Comparison of ENCODE assay signal across 1 cellular context in the genomic region with DNA sequence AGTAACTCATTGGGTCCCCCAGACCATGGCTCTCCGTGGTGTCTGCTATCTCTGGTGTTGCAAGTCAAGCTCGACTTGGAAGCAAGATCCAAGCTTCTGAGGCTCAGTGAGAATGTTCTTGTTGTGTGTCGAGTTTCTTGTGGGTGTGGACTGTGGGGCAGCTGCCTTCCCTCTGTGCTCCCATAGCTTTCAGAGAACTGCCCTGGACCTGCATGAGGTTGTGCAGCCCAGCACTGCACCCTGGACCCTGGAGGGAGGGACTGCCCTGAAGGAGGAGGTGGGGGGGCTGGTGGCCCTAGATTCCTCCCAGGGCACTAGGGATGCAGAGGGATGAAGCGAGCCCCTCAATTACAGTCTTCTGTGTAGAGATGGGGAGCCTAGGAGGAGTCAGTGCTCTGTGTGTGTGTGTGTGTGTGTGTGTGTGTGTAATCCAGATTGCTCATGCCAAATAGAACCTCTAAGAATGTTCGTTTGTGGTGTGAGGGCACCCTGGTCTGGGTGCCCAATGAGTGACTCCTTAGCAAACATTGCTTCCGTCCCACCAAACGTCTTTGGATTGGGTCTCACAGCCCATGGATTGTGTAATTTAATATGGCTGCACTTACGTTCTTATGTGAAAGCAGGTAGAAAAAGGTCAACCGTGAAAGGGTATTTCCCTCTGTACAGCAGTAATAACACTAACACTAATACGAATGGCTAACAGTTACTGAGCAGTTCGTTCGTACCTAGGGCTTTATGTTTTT.
TF ChIP-seq lines count a peak whose summit lies in the region.

No MANE protein-coding gene starts in this region.

TF ChIP-seq in GM23338, 12 proteins besides CTCF, POLR2A, EP300 and RAD21 (continued from another document):
- TF ChIP-seq ZNF462 (CRISPR knock-in tag; IDR thresholded peaks at IDR 0.05) (no peak), REST (IDR thresholded peaks at IDR 0.05; ENCODE audit: unreplicated experiment) (no peak), ZNF114 (CRISPR knock-in tag; IDR thresholded peaks at IDR 0.05) (no peak), EZH2 (IDR thresholded peaks at IDR 0.05; ENCODE audit: low read depth, unreplicated experiment) (no peak), NANOG (IDR thresholded peaks at IDR 0.05; ENCODE audit: borderline replicate concordance) (no peak), CREB1 (CRISPR knock-in tag; IDR thresholded peaks at IDR 0.05; ENCODE audit: low read depth) (no peak)
- TF ChIP-seq, protein P1, sequence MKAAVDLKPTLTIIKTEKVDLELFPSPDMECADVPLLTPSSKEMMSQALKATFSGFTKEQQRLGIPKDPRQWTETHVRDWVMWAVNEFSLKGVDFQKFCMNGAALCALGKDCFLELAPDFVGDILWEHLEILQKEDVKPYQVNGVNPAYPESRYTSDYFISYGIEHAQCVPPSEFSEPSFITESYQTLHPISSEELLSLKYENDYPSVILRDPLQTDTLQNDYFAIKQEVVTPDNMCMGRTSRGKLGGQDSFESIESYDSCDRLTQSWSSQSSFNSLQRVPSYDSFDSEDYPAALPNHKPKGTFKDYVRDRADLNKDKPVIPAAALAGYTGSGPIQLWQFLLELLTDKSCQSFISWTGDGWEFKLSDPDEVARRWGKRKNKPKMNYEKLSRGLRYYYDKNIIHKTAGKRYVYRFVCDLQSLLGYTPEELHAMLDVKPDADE (IDR thresholded peaks at IDR 0.05): no peak
